12 cellular contexts compared by ENCODE assay signal in genomic region chr5:94181940-94182339, GRCh38.
DNase-seq lines count a peak whose midpoint lies in the region; ATAC-seq, FAIRE-seq and TF ChIP-seq lines count a peak whose summit lies in the region.
"Had no signal": no experiment of that assay in that cellular context is flagged by ENCODE, and none has a peak within 500 bp of the region (broad histone marks: within the 10 kb centered on the region; RNA-seq: fewer than 3 reads in every experiment).

No MANE protein-coding gene starts in this region.

- ATAC-seq in HG02938 (IDR thresholded peaks at IDR 0.05; ENCODE audit: unreplicated experiment) (peak; percentile 64), PC-3 (no peak; the same call in 1 of the 2 replicates), HG02571 (IDR thresholded peaks at IDR 0.05; ENCODE audit: unreplicated experiment) (no peak), gastroesophageal sphincter (no peak)
- no peak for ATAC-seq in stimulated activated effector memory CD8-positive, alpha-beta T cell treated with anti-CD3 and anti-CD28 coated beads, Interleukin-12 subunit alpha, Interleukin-12 subunit beta, amount 100 ng/mL, for 72 hours

- no peak for DNase-seq in GM12892 (ENCODE audit: insufficient read length)
- DNase-seq in PC-3 = no peak
- DNase-seq in neural progenitor cell (ENCODE audit: low spot score) = peak; percentile 22
- DNase-seq in stimulated activated effector memory CD8-positive, alpha-beta T cell treated with anti-CD3 and anti-CD28 coated beads, Interleukin-12 subunit alpha, Interleukin-12 subunit beta, amount 100 ng/mL, for 72 hours (ENCODE audit: low spot score in 2 of 2) = no peak
- DNase-seq: activated CD4-positive, alpha-beta T cell treated with anti-CD3 and anti-CD28 coated beads, Interleukin-2, amount 10 ng/mL, durations not matched to agents 7 days and 5 days; hippocampal formation; NCI-H526 treated with DMSO at 0.1 percent for 48 hours had no signal

- intact Hi-C loops in PC-3 (cut with micrococcal nuclease) = no loop called here

- H3K79me2 ChIP-seq in PC-3 (ENCODE audit: low read length) = no peaks in the 10 kb centered on the region
- no peaks in the 10 kb centered on the region for H3K79me2 ChIP-seq in neural progenitor cell (ENCODE audit: low read depth)

- TF ChIP-seq EP300 in gastroesophageal sphincter (IDR thresholded peaks at IDR 0.05) = no peak

- H4K20me1 ChIP-seq in PC-3 (ENCODE audit: low read length) (no peaks in the 10 kb centered on the region), neural progenitor cell (ENCODE audit: low read depth) (no peaks in the 10 kb centered on the region)

- 49 to 59% methylated on average over 2 of the region's 2 CpGs for WGBS in gastroesophageal sphincter (ENCODE audit: low coverage in 1 of 2), 2 donors

- TF ChIP-seq POLR2A in GM12892 (IDR thresholded peaks at IDR 0.05; ENCODE audit: low read depth, low read length) (no peak), gastroesophageal sphincter (IDR thresholded peaks at IDR 0.05) (no peak)

- H3K4me1 ChIP-seq in PC-3 (ENCODE audit: insufficient read depth, low read length) (no peaks in the 10 kb centered on the region), neural progenitor cell (peaks cover 12% of the 10 kb centered on the region), gastroesophageal sphincter (no peaks in the 10 kb centered on the region)

- POLR2A ChIA-PET in PC-3 (lab: Charles Lee; ENCODE audit: unreplicated experiment) = no interaction called here

- no peak overlapping the region for H3K27ac ChIP-seq in PC-3 (ENCODE audit: low read length)
- H3K27ac ChIP-seq in neural progenitor cell = no peak overlapping the region
- H3K27ac ChIP-seq in gastroesophageal sphincter = no peak overlapping the region
- H3K27ac ChIP-seq: neutrophil had no signal

- H3K4me3 Mint-ChIP-seq in neural progenitor cell = no peak overlapping the region
- no peak overlapping the region for H3K4me3 Mint-ChIP-seq in stimulated activated effector memory CD8-positive, alpha-beta T cell treated with anti-CD3 and anti-CD28 coated beads, Interleukin-12 subunit alpha, Interleukin-12 subunit beta, amount 100 ng/mL, for 72 hours
- H3K4me3 Mint-ChIP-seq: activated CD4-positive, alpha-beta T cell treated with anti-CD3 and anti-CD28 coated beads, Interleukin-2, amount 10 ng/mL, durations not matched to agents 7 days and 5 days had no signal

- H3K36me3 ChIP-seq in PC-3 (ENCODE audit: low read depth, low read length) (no peaks in the 10 kb centered on the region), neural progenitor cell (no peaks in the 10 kb centered on the region), gastroesophageal sphincter (no peaks in the 10 kb centered on the region)
- H3K36me3 ChIP-seq: neutrophil had no signal

- TF ChIP-seq CTCF in PC-3 (conservative IDR thresholded peaks at IDR 0.05; ENCODE audit: low read depth, low read length) (0 out of 2 replicates have a peak, but pooled peaks have one; percentile 17), neural progenitor cell (IDR thresholded peaks at IDR 0.05) (peak; percentile 35), gastroesophageal sphincter (IDR thresholded peaks at IDR 0.05) (no peak)

- H2AFZ ChIP-seq in PC-3 (ENCODE audit: low read length) (no peak overlapping the region), neural progenitor cell (replicated peaks) (peak overlapping the region; percentile 64)

- FAIRE-seq in GM12892 (lab: Jason Lieb, UNC) = peak; percentile 17
- FAIRE-seq: astrocyte had no signal

- no peak overlapping the region for H3K27ac Mint-ChIP-seq in neural progenitor cell
- no peak overlapping the region for H3K27ac Mint-ChIP-seq in stimulated activated effector memory CD8-positive, alpha-beta T cell treated with anti-CD3 and anti-CD28 coated beads, Interleukin-12 subunit alpha, Interleukin-12 subunit beta, amount 100 ng/mL, for 72 hours
- H3K27ac Mint-ChIP-seq: activated CD4-positive, alpha-beta T cell treated with anti-CD3 and anti-CD28 coated beads, Interleukin-2, amount 10 ng/mL, durations not matched to agents 7 days and 5 days had no signal

- H3K9ac ChIP-seq in PC-3 (ENCODE audit: low read length) = no peak overlapping the region
- H3K9ac ChIP-seq in neural progenitor cell = no peak overlapping the region

- no peaks in the 10 kb centered on the region for H3F3A ChIP-seq in PC-3 (ENCODE audit: low read length, unreplicated experiment)
- no peaks in the 10 kb centered on the region for H3F3A ChIP-seq in neural progenitor cell (ENCODE audit: low read depth)

- CTCF ChIA-PET in PC-3 (lab: Charles Lee) = interaction anchor here (0.7 kb wide), 1 partner anchor 343 kb away, joined by 4 read pairs; no protein-coding TSS in a partner anchor

- H3K4me1 Mint-ChIP-seq in neural progenitor cell = peaks cover 6% of the 10 kb centered on the region
- H3K4me1 Mint-ChIP-seq in stimulated activated effector memory CD8-positive, alpha-beta T cell treated with anti-CD3 and anti-CD28 coated beads, Interleukin-12 subunit alpha, Interleukin-12 subunit beta, amount 100 ng/mL, for 72 hours = no peaks in the 10 kb centered on the region
- H3K4me1 Mint-ChIP-seq: activated CD4-positive, alpha-beta T cell treated with anti-CD3 and anti-CD28 coated beads, Interleukin-2, amount 10 ng/mL, durations not matched to agents 7 days and 5 days had no signal

- H3K9me3 ChIP-seq in PC-3 (ENCODE audit: low read length) (no peaks in the 10 kb centered on the region), neural progenitor cell (ENCODE audit: low read depth) (no peaks in the 10 kb centered on the region), gastroesophageal sphincter (no peaks in the 10 kb centered on the region)
- H3K9me3 ChIP-seq: neutrophil had no signal

- H3K27me3 ChIP-seq in PC-3 (ENCODE audit: low read length) = no peaks in the 10 kb centered on the region
- no peaks in the 10 kb centered on the region for H3K27me3 ChIP-seq in neural progenitor cell
- no peaks in the 10 kb centered on the region for H3K27me3 ChIP-seq in gastroesophageal sphincter
- H3K27me3 ChIP-seq: neutrophil had no signal

- peaks cover 1% of the 10 kb centered on the region for H3K36me3 Mint-ChIP-seq in neural progenitor cell
- no peaks in the 10 kb centered on the region for H3K36me3 Mint-ChIP-seq in stimulated activated effector memory CD8-positive, alpha-beta T cell treated with anti-CD3 and anti-CD28 coated beads, Interleukin-12 subunit alpha, Interleukin-12 subunit beta, amount 100 ng/mL, for 72 hours

- H3K27me3 Mint-ChIP-seq in neural progenitor cell (ENCODE audit: insufficient read depth, low read depth) = peaks cover 2% of the 10 kb centered on the region

- H3K4me3 ChIP-seq in PC-3 (ENCODE audit: low read length) (no peak overlapping the region), neural progenitor cell (no peak overlapping the region), gastroesophageal sphincter (no peak overlapping the region)

- H3K4me2 ChIP-seq in PC-3 (ENCODE audit: low read length) = no peak overlapping the region
- no peak overlapping the region for H3K4me2 ChIP-seq in neural progenitor cell

- H3K9me2 ChIP-seq in PC-3 (replicated peaks; ENCODE audit: low read length) = no peaks in the 10 kb centered on the region

- peaks cover 2% of the 10 kb centered on the region for H3K9me3 Mint-ChIP-seq in neural progenitor cell
- no peaks in the 10 kb centered on the region for H3K9me3 Mint-ChIP-seq in stimulated activated effector memory CD8-positive, alpha-beta T cell treated with anti-CD3 and anti-CD28 coated beads, Interleukin-12 subunit alpha, Interleukin-12 subunit beta, amount 100 ng/mL, for 72 hours
- H3K9me3 Mint-ChIP-seq: activated CD4-positive, alpha-beta T cell treated with anti-CD3 and anti-CD28 coated beads, Interleukin-2, amount 10 ng/mL, durations not matched to agents 7 days and 5 days had no signal

- BruUV-seq in PC-3 (replicated peaks; lab: Mats Ljungman, UMichigan) = no TSS peak

Comparison
In these comparisons a context has a peak if more than half of its experiments do, and no peak if none do; other contexts are left out.
1. CTCF ChIP-seq: peak in PC-3 (single experiment) and neural progenitor cell (single experiment); none in gastroesophageal sphincter (0 of 4).